Comparison of ENCODE assay signal across 8 cellular contexts in the genomic region with DNA sequence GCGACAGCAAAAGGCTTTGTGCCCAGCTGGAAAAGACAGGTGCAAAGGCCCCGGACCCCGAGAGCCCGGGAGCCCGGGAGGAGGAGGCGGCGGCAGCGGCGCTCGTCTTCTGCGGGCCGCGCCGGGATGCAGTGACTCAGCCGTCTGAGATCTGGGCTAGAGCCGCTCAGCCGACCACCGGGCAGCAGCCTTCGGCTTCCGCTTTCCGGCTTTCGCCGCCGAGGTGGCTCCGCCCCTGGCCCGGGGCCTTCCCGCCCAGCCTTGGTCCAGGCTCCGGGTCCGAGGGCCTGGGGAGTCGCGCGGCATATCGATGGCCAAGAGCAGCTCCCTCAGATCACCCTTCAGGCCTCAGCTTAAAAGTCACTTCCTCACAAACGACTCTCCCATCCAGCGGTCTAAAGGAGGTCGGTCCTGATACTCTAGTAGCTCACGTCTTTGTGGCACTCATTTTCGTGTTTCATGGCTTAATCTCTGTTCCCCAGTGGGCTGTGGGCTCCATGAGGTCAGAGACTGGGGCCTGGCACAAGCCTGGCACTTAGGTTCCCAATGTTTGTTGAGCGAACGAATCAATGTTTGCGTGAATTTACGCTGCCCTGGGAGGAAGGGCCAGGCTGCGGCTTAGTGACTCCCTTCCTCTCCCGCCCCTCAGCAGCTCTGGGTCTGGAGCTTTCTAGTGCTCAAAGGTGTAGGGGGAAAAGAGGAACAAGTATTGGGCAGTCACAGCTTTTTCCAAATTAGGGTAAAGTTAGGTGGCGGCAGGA. TPM values are rescaled to one million over a fixed set of nuclear protein-coding genes. Genes with fewer than 3 reads are reported as not detected.
A peak's percentile ranks its signal among the peaks of the same experiment; 100 is the strongest.
DNase-seq lines count a peak whose midpoint lies in the region; ATAC-seq and TF ChIP-seq lines count a peak whose summit lies in the region.

A gene (minus strand): TSS at position 146 of the 761 bp plus-strand sequence. CDS start 783 bp downstream, outside the sequence.

- peaks cover 22% of the 10 kb centered on the region for H3K4me1 ChIP-seq in HUES64 (ENCODE audit: insufficient read depth, low read length)
- peaks cover 5% of the 10 kb centered on the region; the same call in 1 of the 2 replicates for H3K4me1 ChIP-seq in PC-3 (ENCODE audit: insufficient read depth, low read length)
- H3K4me1 ChIP-seq in esophagus squamous epithelium = peaks cover 0 to 37% (median 3%) of the 10 kb centered on the region in 3 donors
- H3K4me1 ChIP-seq in muscle layer of duodenum (ENCODE audit: control insufficient read depth in 1 of 2, insufficient read depth in 2 of 2, low read length in 2 of 2) = peaks cover 3 to 18% of the 10 kb centered on the region in 2 donors

- H3K27me3 ChIP-seq in HUES64 (ENCODE audit: insufficient read depth, low read length) (no peaks in the 10 kb centered on the region), PC-3 (ENCODE audit: low read length) (no peaks in the 10 kb centered on the region), esophagus squamous epithelium (no peaks in the 10 kb centered on the region), muscle layer of duodenum (ENCODE audit: low read depth, low read length) (no peaks in the 10 kb centered on the region)

- under 1% methylated on average over 45 of the region's 45 CpGs for WGBS in HUES64
- 1 to 3% methylated on average over 22 to 24 of the region's 45 CpGs for WGBS in esophagus squamous epithelium, 2 donors

- ATAC-seq in GM21515 (IDR thresholded peaks at IDR 0.05; ENCODE audit: unreplicated experiment) (peak; percentile 75), PC-3 (peak; percentile 84)
- peak; percentile 95 for ATAC-seq in stimulated activated memory B cell treated with anti-CD40 and anti-IgM and Interleukin-4, amounts not matched to agents 10 μg/mL and 1 μg/mL and 100 μg/mL, for 72 hours

- no peaks in the 10 kb centered on the region for H3K9me3 Mint-ChIP-seq in stimulated activated memory B cell treated with anti-CD40 and anti-IgM and Interleukin-4, amounts not matched to agents 10 μg/mL and 1 μg/mL and 100 μg/mL, for 72 hours

- H2AFZ ChIP-seq in PC-3 (ENCODE audit: low read length) = peak within 1 kb of the TSS; percentile 99

- peaks cover 18% of the 10 kb centered on the region for H3K4me1 Mint-ChIP-seq in stimulated activated memory B cell treated with anti-CD40 and anti-IgM and Interleukin-4, amounts not matched to agents 10 μg/mL and 1 μg/mL and 100 μg/mL, for 72 hours

- peak within 1 kb of the TSS; percentile 94 for H3K27ac ChIP-seq in HUES64 (ENCODE audit: low read depth, low read length)
- H3K27ac ChIP-seq in PC-3 (ENCODE audit: low read length) = peak within 1 kb of the TSS; percentile 80
- peak within 1 kb of the TSS; percentile 85 to 96 (median 90) for H3K27ac ChIP-seq in esophagus squamous epithelium
- peak within 1 kb of the TSS; percentile 100 for H3K27ac ChIP-seq in muscle layer of duodenum (ENCODE audit: low read length)

- peak in 2 of 4 donors; percentile 61 to 68 for TF ChIP-seq POLR2A in esophagus squamous epithelium (IDR thresholded peaks at IDR 0.05)

- peak within 1 kb of the TSS; percentile 94 for H3K4me3 Mint-ChIP-seq in stimulated activated memory B cell treated with anti-CD40 and anti-IgM and Interleukin-4, amounts not matched to agents 10 μg/mL and 1 μg/mL and 100 μg/mL, for 72 hours

- H3K36me3 Mint-ChIP-seq in stimulated activated memory B cell treated with anti-CD40 and anti-IgM and Interleukin-4, amounts not matched to agents 10 μg/mL and 1 μg/mL and 100 μg/mL, for 72 hours = peaks cover 29% of the 10 kb centered on the region

- no peaks in the 10 kb centered on the region for H4K20me1 ChIP-seq in PC-3 (ENCODE audit: low read length)

- H3K9me3 ChIP-seq in HUES64 (ENCODE audit: insufficient read depth, low read depth, low read length) (no peaks in the 10 kb centered on the region), PC-3 (ENCODE audit: low read length) (no peaks in the 10 kb centered on the region), esophagus squamous epithelium (no peaks in the 10 kb centered on the region), muscle layer of duodenum (ENCODE audit: control insufficient read depth in 1 of 2, low read length in 2 of 2) (no peaks in the 10 kb centered on the region)

- TSS peak; percentile 87 for BruUV-seq in PC-3 (replicated peaks; lab: Mats Ljungman, UMichigan)

- POLR2A ChIA-PET in PC-3 (lab: Charles Lee; ENCODE audit: unreplicated experiment) = interaction anchor here (0.5 to 0.7 kb wide), 7 partner anchors 40 to 1085 kb away, joined by 3 to 7 read pairs (median 6); a partner anchor contains a TSS

- no peaks in the 10 kb centered on the region for H3K9me2 ChIP-seq in PC-3 (replicated peaks; ENCODE audit: low read length)

- H3K27me3 Mint-ChIP-seq in stimulated activated memory B cell treated with anti-CD40 and anti-IgM and Interleukin-4, amounts not matched to agents 10 μg/mL and 1 μg/mL and 100 μg/mL, for 72 hours = no peaks in the 10 kb centered on the region

- H3K4me3 ChIP-seq in HUES64 (ENCODE audit: low read length) (peak within 1 kb of the TSS; percentile 73), PC-3 (ENCODE audit: low read length) (peak within 1 kb of the TSS; percentile 91), esophagus squamous epithelium (peak within 1 kb of the TSS; percentile 76 to 96 (median 92)), muscle layer of duodenum (ENCODE audit: low read depth in 1 of 2, low read length in 2 of 2) (peak within 1 kb of the TSS; percentile 97 to 99)

- CTCF ChIA-PET in PC-3 (lab: Charles Lee) = interaction anchor here (0.6 kb wide), 1 partner anchor 396 kb away, joined by 3 read pairs; no protein-coding TSS in a partner anchor

- TF ChIP-seq CTCF in PC-3 (conservative IDR thresholded peaks at IDR 0.05; ENCODE audit: low read depth, low read length) (no peak), esophagus squamous epithelium (IDR thresholded peaks at IDR 0.05) (no peak)

- peak within 1 kb of the TSS; percentile 86 for H3K9ac ChIP-seq in HUES64 (ENCODE audit: low read depth, low read length)
- peak within 1 kb of the TSS; percentile 81 for H3K9ac ChIP-seq in PC-3 (ENCODE audit: low read length)

- H3K36me3 ChIP-seq in HUES64 (ENCODE audit: insufficient read depth, low read length) (peaks cover 28% of the 10 kb centered on the region), PC-3 (ENCODE audit: low read depth, low read length) (no peaks in the 10 kb centered on the region), esophagus squamous epithelium (peaks cover 0 to 17% (median 0%) of the 10 kb centered on the region in 3 donors), muscle layer of duodenum (ENCODE audit: control insufficient read depth in 1 of 2, insufficient read depth in 2 of 2, low read length in 2 of 2) (peaks cover 0 to 10% of the 10 kb centered on the region in 2 donors)

- peak within 1 kb of the TSS; percentile 95 for H3K4me2 ChIP-seq in PC-3 (ENCODE audit: low read length)

- H3F3A ChIP-seq in PC-3 (ENCODE audit: low read length, unreplicated experiment) = no peaks in the 10 kb centered on the region

- H3K79me2 ChIP-seq in PC-3 (ENCODE audit: low read length) = peaks cover 33% of the 10 kb centered on the region

- peak within 1 kb of the TSS; percentile 93 for H3K27ac Mint-ChIP-seq in stimulated activated memory B cell treated with anti-CD40 and anti-IgM and Interleukin-4, amounts not matched to agents 10 μg/mL and 1 μg/mL and 100 μg/mL, for 72 hours

- DNase-seq in DMS53 (lab: John Stamatoyannopoulos, UW) (peak; percentile 93), PC-3 (peak; percentile 78), esophagus squamous epithelium (lab: John Stamatoyannopoulos, UW) (no peak)
- DNase-seq in activated T-cell treated with anti-CD3 and anti-CD28 coated beads, Interleukin-2, amount 50 U/mL, for 48 hours = peak; percentile 71 to 80

- intact Hi-C loops in PC-3 (cut with micrococcal nuclease) = loop anchor here (2.0 to 5.0 kb wide), 2 partner anchors 51 to 143 kb away; a partner anchor contains a TSS
- intact Hi-C loops in esophagus squamous epithelium (cut with DNase I) = no loop called here

RNA-seq across cellular contexts. Expression of the gene that starts here (rescaled TPM):
- 32.2 TPM for polyA plus RNA-seq in HUES64 (2013, experiment 1 of 2)
- polyA plus RNA-seq in HUES64 (2013, experiment 2 of 2) = 32.1 TPM
- total RNA-seq in PC-3 (2014; rRNA removed) = 23.4 and 27.3 TPM in 2 replicates
- total RNA-seq in esophagus squamous epithelium = 1 to 10 TPM; 3.6 to 9.5 (median 5.9) TPM
